8 cellular contexts compared by ENCODE assay signal in the genomic region with DNA sequence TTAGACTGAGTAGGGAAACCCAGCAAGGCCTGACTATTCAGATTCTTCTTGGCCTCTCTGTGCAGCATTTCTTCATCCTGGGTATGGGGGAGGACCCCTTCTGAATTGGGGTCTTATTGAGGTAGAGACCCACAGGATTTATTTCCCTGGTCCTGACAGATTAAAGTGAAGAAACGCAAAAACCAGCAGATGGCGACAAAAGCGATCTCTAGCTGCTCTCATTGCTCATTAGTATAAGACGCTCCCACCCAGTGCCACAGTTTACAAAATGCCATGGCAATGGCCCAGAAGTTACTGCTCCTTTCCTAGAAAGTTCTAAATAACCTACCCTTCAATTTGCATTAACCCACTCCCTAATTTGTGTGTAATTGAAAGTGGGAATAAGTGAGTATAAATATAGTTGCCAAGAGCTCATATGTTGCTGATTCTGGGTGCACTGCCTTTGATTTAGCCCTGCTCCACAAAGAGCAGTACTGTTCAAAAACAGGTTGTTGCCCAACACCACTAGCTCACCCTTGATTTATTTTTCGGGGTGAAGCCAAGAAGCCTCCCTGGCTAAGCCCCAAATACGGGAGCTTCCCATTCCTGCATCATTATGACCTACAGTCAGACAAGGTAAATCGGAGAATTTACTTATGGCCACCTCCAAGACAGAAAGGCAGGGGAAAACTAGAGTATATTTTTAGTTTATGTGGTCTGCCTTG. TPM values are rescaled to one million over a fixed set of nuclear protein-coding genes. Genes with fewer than 3 reads are reported as not detected.
A peak's percentile ranks its signal among the peaks of the same experiment; 100 is the strongest.
DNase-seq lines count a peak whose midpoint lies in the region; ATAC-seq and TF ChIP-seq lines count a peak whose summit lies in the region.

No MANE protein-coding gene starts in this region.

- no peak overlapping the region for H3K4me3 ChIP-seq in lower lobe of right lung
- no peak overlapping the region for H3K4me3 ChIP-seq in tibial nerve

- TF ChIP-seq CTCF in lower lobe of right lung (IDR thresholded peaks at IDR 0.05) (peak; percentile 45), tibial nerve (IDR thresholded peaks at IDR 0.05) (peak; percentile 33 to 48 (median 41))

- TF ChIP-seq EP300 in tibial nerve (IDR thresholded peaks at IDR 0.05) = no peak

- intact Hi-C loops in lower lobe of right lung (cut with DNase I) = loop anchor here (10.0 kb wide), 1 partner anchor 254 kb away; no protein-coding TSS in a partner anchor

- H3K9me3 ChIP-seq in lower lobe of right lung (no peaks in the 10 kb centered on the region), tibial nerve (no peaks in the 10 kb centered on the region)

- WGBS in tibial nerve, 2 donors = 26 to 30% methylated on average over 6 to 7 of the region's 7 CpGs

- H3K4me1 ChIP-seq in lower lobe of right lung = no peaks in the 10 kb centered on the region
- no peaks in the 10 kb centered on the region for H3K4me1 ChIP-seq in tibial nerve

- H3K27me3 ChIP-seq in lower lobe of right lung (ENCODE audit: low read depth) (no peaks in the 10 kb centered on the region), tibial nerve (peaks cover 0 to 16% of the 10 kb centered on the region in 2 donors)

- H3K27ac ChIP-seq in lower lobe of right lung (no peak overlapping the region), tibial nerve (no peak overlapping the region)

- DNase-seq in SKM-1 treated with dmso at 0.1 percent for 144 hours (lab: John Stamatoyannopoulos, UW; ENCODE audit: unreplicated experiment) (peak; percentile 14), SKM-1 (lab: John Stamatoyannopoulos, UW; ENCODE audit: unreplicated experiment) (no peak), KG1 (lab: John Stamatoyannopoulos, UW) (peak; percentile 6), T-helper 1 cell (peak in 4 of 5 donors; percentile 12 to 29 (median 20)), cerebellum (ENCODE audit: low spot score) (peak; percentile 28), lower lobe of right lung (no peak), tibial nerve (ENCODE audit: low spot score in 2 of 2) (peak in 1 of 2 donors; percentile 37)

- H3K36me3 ChIP-seq in lower lobe of right lung (no peaks in the 10 kb centered on the region), tibial nerve (no peaks in the 10 kb centered on the region)

- ATAC-seq in lower lobe of right lung = peak in 1 of 2 donors; percentile 38
- no peak for ATAC-seq in HG03457 (IDR thresholded peaks at IDR 0.05; ENCODE audit: unreplicated experiment)

- TF ChIP-seq POLR2A in tibial nerve (IDR thresholded peaks at IDR 0.05) = no peak

RNA-seq across cellular contexts. Expression of gene BEX4, which starts 3.7 kb away (rescaled TPM):
- total RNA-seq in cerebellum (54.0 TPM), lower lobe of right lung (37.3 TPM), tibial nerve (10 to 100 TPM; 25.3 to 39.3 (median 29.7) TPM)

RNA-seq across cellular contexts. Expression of gene TCEAL8, which starts 43.8 kb away (rescaled TPM):
- 51.7 TPM for total RNA-seq in cerebellum
- 41.5 TPM for total RNA-seq in lower lobe of right lung
- 10 to 100 TPM; 39.9 to 69.1 (median 59.1) TPM for total RNA-seq in tibial nerve

Comparison
In these comparisons a context has a peak if more than half of its experiments do, and no peak if none do; other contexts are left out.
1. DNase-seq: peak in SKM-1 treated with dmso at 0.1 percent for 144 hours (single experiment), KG1 (single experiment), T-helper 1 cell (4 of 5) and cerebellum (single experiment); none in SKM-1 (single experiment) and lower lobe of right lung (single experiment).